8 cellular contexts compared by ENCODE assay signal in the genomic region with DNA sequence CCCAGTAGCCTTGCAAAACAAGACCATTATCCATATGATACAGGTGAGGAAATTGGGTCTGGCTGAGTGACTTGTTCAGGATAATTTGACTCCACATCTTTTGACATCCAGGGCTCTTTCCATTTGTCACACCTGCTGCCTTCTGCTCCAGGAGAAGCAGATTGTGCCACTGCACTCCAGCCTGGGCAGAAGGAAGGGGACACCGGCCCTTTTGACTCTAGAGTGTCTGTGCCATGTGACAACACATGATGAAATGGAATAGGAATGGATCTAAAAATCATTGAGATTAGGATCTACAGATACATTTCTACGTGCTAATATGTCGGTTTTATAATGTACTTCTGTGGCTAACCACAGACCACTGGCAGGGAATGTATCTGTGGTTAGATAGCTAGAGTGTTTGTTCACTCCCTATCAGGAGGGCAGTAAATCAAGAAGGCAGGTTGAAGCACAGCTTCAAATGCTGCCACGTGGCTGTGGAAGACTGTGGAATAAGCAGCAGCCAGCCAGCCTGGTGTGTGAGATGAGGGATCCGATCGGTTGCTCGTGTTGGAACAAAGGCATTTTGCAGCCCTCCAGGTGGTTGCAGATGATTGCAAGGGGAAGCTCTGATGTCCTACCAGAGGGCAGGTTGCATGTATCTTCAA. TPM values are rescaled to one million over a fixed set of nuclear protein-coding genes. Genes with fewer than 3 reads are reported as not detected.
DNase-seq lines count a peak whose midpoint lies in the region; ATAC-seq, FAIRE-seq and TF ChIP-seq lines count a peak whose summit lies in the region.
"Had no signal": no experiment of that assay in that cellular context is flagged by ENCODE, and none has a peak within 500 bp of the region (broad histone marks: within the 10 kb centered on the region; RNA-seq: fewer than 3 reads in every experiment).

No MANE protein-coding gene starts in this region.

- DNase-seq in H54 (ENCODE audit: insufficient read length, low spot score) = peak; percentile 36
- DNase-seq in NCI-H2029 (lab: John Stamatoyannopoulos, UW) = peak; percentile 76
- peak in 1 of 4 experiments; percentile 7 for DNase-seq in K562 (ENCODE audit: extremely low read depth in 1 of 4, low spot score in 3 of 4)
- DNase-seq in osteoblast (ENCODE audit: insufficient read length, low spot score, missing footprints) = peak; percentile 84
- DNase-seq in stimulated activated CD8-positive, alpha-beta memory T cell treated with anti-CD3 and anti-CD28 coated beads, Interleukin-4, amount 100 ng/mL, for 48 hours = no peak
- no peak for DNase-seq in NCI-H345 (lab: John Stamatoyannopoulos, UW)
- DNase-seq in SIG-M5 treated with dmso at 0.1 percent for 504 hours (lab: John Stamatoyannopoulos, UW; ENCODE audit: unreplicated experiment) = no peak

- CTCF ChIA-PET in K562 (lab: Yijun Ruan, JAX; ENCODE audit: low intra/inter-chr PET ratio) = no interaction called here

- TF ChIP-seq CTCF in K562 (IDR thresholded peaks at IDR 0.05 in 2 of 3, conservative IDR thresholded peaks at IDR 0.05 in 1 of 3; ENCODE audit: insufficient read depth in 2 of 3, low read depth in 1 of 3, low read length in 3 of 3) (no peak), osteoblast (IDR thresholded peaks at IDR 0.05; ENCODE audit: extremely low read depth, low read depth, low read length) (no peak)

- no peak for TF ChIP-seq RAD21 in K562 (CRISPR knock-in tag; conservative IDR thresholded peaks at IDR 0.05 in 1 of 2, IDR thresholded peaks at IDR 0.05 in 1 of 2)

- H3K27ac ChIP-seq in K562 (ENCODE audit: extremely low read depth, low read depth, low read length) (no peak overlapping the region), osteoblast (ENCODE audit: low read depth, low read length) (no peak overlapping the region)

- peak; percentile 64 for ATAC-seq in K562

- H3K4me2 ChIP-seq in K562 (ENCODE audit: insufficient read depth, low read length) (no peak overlapping the region), osteoblast (ENCODE audit: insufficient read depth, low read length) (no peak overlapping the region)

- WGBS in K562 (ENCODE audit: insufficient coverage, low coverage, missing lambda C conversion rate) = 2% methylated on average over 6 of the region's 7 CpGs

- H3K9me3 ChIP-seq in K562 (replicated peaks; ENCODE audit: control insufficient read depth, insufficient read depth, low read depth, low read length) (no peaks in the 10 kb centered on the region), osteoblast (ENCODE audit: low read depth, low read length) (no peaks in the 10 kb centered on the region)

- no peaks in the 10 kb centered on the region for H3K36me3 ChIP-seq in K562 (ENCODE audit: control insufficient read depth, insufficient read depth, low read length)
- no peaks in the 10 kb centered on the region for H3K36me3 ChIP-seq in osteoblast (ENCODE audit: insufficient read depth, low read length)

- no peaks in the 10 kb centered on the region for H3K9me1 ChIP-seq in K562 (ENCODE audit: control insufficient read depth, insufficient read depth, low read length)

- no TSS peak for BruUV-seq in K562 (replicated peaks; lab: Mats Ljungman, UMichigan)

- H4K20me1 ChIP-seq in K562 (replicated peaks; ENCODE audit: control insufficient read depth, insufficient read depth, low read length) (no peaks in the 10 kb centered on the region), osteoblast (ENCODE audit: insufficient read depth, low read length) (peaks cover 94% of the 10 kb centered on the region)

- in situ Hi-C loops in K562 (cut with MboI) = no loop called here

- TF ChIP-seq EP300 in K562 (IDR thresholded peaks at IDR 0.05; ENCODE audit: low read length) = no peak

- H3K79me2 ChIP-seq in K562 (ENCODE audit: control insufficient read depth, insufficient read depth, low read length) = no peaks in the 10 kb centered on the region
- H3K79me2 ChIP-seq in osteoblast (ENCODE audit: insufficient read depth, low read length) = peaks cover 32% of the 10 kb centered on the region

- H3K9ac ChIP-seq in K562 (ENCODE audit: insufficient read depth in 1 of 2, low read depth in 2 of 2, low read length in 2 of 2) = no peak overlapping the region

- H3K4me3 ChIP-seq in K562 (no peak overlapping the region), osteoblast (ENCODE audit: insufficient read depth, low read length) (no peak overlapping the region)

- no peaks in the 10 kb centered on the region for H3K4me1 ChIP-seq in K562 (replicated peaks in 1 of 2; ENCODE audit: control insufficient read depth in 2 of 2, insufficient read depth in 2 of 2, low read length in 2 of 2)
- H3K4me1 ChIP-seq in osteoblast (ENCODE audit: insufficient read depth, low read length) = peaks cover 5% of the 10 kb centered on the region

- no peak overlapping the region for H2AFZ ChIP-seq in K562 (ENCODE audit: low read depth, low read length)
- no peak overlapping the region for H2AFZ ChIP-seq in osteoblast (ENCODE audit: low read length)

- FAIRE-seq in H54 (lab: Jason Lieb, UNC) (peak; percentile 90), K562 (lab: Jason Lieb, UNC) (no peak)

- intact Hi-C loops in K562 (cut with micrococcal nuclease) = no loop called here

- peaks cover 11 to 57% of the 10 kb centered on the region in 2 experiments; a peak in 4 of 5 replicates for H3K27me3 ChIP-seq in K562 (ENCODE audit: control insufficient read depth in 2 of 2, insufficient read depth in 2 of 2, low read length in 2 of 2)
- H3K27me3 ChIP-seq in osteoblast (ENCODE audit: insufficient read depth, low read length) = peaks cover 3% of the 10 kb centered on the region

- POLR2A ChIA-PET in K562 (lab: Yijun Ruan, JAX) = interaction anchor here (0.8 to 1.1 kb wide), 2 partner anchors 51 to 62 kb away, joined by 3 read pairs; no protein-coding TSS in a partner anchor

- no peak for TF ChIP-seq POLR2A in H54 (IDR thresholded peaks at IDR 0.05; ENCODE audit: low read depth, low read length)
- TF ChIP-seq POLR2A in K562 (conservative IDR thresholded peaks at IDR 0.05) = no peak

TF ChIP-seq in K562, 482 proteins besides CTCF, POLR2A, EP300 and RAD21 (continues in another document):
- no peak for TF ChIP-seq KAT8 (IDR thresholded peaks at IDR 0.05; ENCODE audit: low read depth)
- TF ChIP-seq TSC22D4 (tag; IDR thresholded peaks at IDR 0.05) = no peak
- TF ChIP-seq, protein P1, sequence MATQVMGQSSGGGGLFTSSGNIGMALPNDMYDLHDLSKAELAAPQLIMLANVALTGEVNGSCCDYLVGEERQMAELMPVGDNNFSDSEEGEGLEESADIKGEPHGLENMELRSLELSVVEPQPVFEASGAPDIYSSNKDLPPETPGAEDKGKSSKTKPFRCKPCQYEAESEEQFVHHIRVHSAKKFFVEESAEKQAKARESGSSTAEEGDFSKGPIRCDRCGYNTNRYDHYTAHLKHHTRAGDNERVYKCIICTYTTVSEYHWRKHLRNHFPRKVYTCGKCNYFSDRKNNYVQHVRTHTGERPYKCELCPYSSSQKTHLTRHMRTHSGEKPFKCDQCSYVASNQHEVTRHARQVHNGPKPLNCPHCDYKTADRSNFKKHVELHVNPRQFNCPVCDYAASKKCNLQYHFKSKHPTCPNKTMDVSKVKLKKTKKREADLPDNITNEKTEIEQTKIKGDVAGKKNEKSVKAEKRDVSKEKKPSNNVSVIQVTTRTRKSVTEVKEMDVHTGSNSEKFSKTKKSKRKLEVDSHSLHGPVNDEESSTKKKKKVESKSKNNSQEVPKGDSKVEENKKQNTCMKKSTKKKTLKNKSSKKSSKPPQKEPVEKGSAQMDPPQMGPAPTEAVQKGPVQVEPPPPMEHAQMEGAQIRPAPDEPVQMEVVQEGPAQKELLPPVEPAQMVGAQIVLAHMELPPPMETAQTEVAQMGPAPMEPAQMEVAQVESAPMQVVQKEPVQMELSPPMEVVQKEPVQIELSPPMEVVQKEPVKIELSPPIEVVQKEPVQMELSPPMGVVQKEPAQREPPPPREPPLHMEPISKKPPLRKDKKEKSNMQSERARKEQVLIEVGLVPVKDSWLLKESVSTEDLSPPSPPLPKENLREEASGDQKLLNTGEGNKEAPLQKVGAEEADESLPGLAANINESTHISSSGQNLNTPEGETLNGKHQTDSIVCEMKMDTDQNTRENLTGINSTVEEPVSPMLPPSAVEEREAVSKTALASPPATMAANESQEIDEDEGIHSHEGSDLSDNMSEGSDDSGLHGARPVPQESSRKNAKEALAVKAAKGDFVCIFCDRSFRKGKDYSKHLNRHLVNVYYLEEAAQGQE (CRISPR knock-in tag; IDR thresholded peaks at IDR 0.05; ENCODE audit: low read depth) = no peak
- no peak for TF ChIP-seq HMGN3 (IDR thresholded peaks at IDR 0.05; ENCODE audit: borderline replicate concordance, extremely low read depth, insufficient read length, low read depth, low read length)
- TF ChIP-seq, protein P2, sequence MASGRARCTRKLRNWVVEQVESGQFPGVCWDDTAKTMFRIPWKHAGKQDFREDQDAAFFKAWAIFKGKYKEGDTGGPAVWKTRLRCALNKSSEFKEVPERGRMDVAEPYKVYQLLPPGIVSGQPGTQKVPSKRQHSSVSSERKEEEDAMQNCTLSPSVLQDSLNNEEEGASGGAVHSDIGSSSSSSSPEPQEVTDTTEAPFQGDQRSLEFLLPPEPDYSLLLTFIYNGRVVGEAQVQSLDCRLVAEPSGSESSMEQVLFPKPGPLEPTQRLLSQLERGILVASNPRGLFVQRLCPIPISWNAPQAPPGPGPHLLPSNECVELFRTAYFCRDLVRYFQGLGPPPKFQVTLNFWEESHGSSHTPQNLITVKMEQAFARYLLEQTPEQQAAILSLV (tag; IDR thresholded peaks at IDR 0.05) = no peak
- peak; percentile 64; the same call in 1 of the 2 replicates for TF ChIP-seq HDAC2 (IDR thresholded peaks at IDR 0.05)
- TF ChIP-seq, protein P3, sequence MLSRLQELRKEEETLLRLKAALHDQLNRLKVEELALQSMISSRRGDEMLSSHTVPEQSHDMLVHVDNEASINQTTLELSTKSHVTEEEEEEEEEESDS (CRISPR knock-in tag; IDR thresholded peaks at IDR 0.05) = no peak

RNA-seq across cellular contexts. Expression of a gene that starts 28.4 kb away (rescaled TPM):
- total RNA-seq in K562 (2011; cell fraction: chromatin; rRNA removed; ENCODE audit: low replicate concordance) = 0.35 and 0.67 TPM in 2 replicates
- total RNA-seq in K562 (2011; cell fraction: nucleolus; rRNA removed) = 0.66 TPM in 1 of 2 replicates, not detected in the other
- total RNA-seq in K562 (2011; cell fraction: nucleoplasm; rRNA removed) = 0.31 and 0.73 TPM in 2 replicates
- total RNA-seq in K562 (2014; rRNA removed) = 0.12 TPM in 1 of 2 replicates, not detected in the other
- total RNA-seq in K562 (2014; rRNA removed; fragmentation: Illumina TruSeq; extraction: Trizol) = 0.13 and 0.29 TPM in 2 replicates
- total RNA-seq in K562 (2015; rRNA removed; fragmentation: Illumina TruSeq; extraction: Trizol) = 0.11 and 0.14 TPM in 2 replicates
- total RNA-seq in K562 (2021) = 0.25 and 0.35 TPM in 2 replicates
- 0.07 and 0.16 TPM in 2 replicates for polyA plus RNA-seq in K562 (2011; rRNA removed)
- 0.01 and 0.38 TPM in 2 replicates for polyA plus RNA-seq in K562 (2011; cell fraction: cytosol; rRNA removed)
- polyA plus RNA-seq in K562 (2011; cell fraction: nucleus; rRNA removed) = 0.34 TPM in 2 replicates
- 0.05 and 0.39 TPM in 2 replicates for polyA plus RNA-seq in K562 (2012)
- 0.06 and 0.07 TPM in 2 replicates for polyA plus RNA-seq in K562 (2014; fragmentation: Illumina TruSeq; extraction: Trizol)
- polyA plus RNA-seq in K562 (2014; fragmentation: Nextera tagmentation; extraction: Ambion mirVana) = under 1 TPM in 1 of 2 experiments, not detected in 1; 0.01 TPM
- 0.03 and 0.77 TPM in 2 replicates for polyA plus RNA-seq in K562 (2014; rRNA removed)
- 1.0 TPM in 1 of 2 replicates, not detected in the other for polyA minus RNA-seq in K562 (2011; rRNA and poly(A)+ RNA removed)
- 1.8 TPM in 1 of 2 replicates, not detected in the other for polyA minus RNA-seq in K562 (2011; cell fraction: cytosol; rRNA and poly(A)+ RNA removed)
- 0.56 and 0.94 TPM in 2 replicates for polyA minus RNA-seq in K562 (2011; cell fraction: nucleus; rRNA and poly(A)+ RNA removed)
- total RNA-seq in osteoblast = 38.0 and 46.7 TPM in 2 replicates
- polyA plus RNA-seq: IgD-negative memory B cell had no signal

Comparison
In these comparisons a context has a peak if more than half of its experiments do, and no peak if none do; other contexts are left out.
1. DNase-seq: peak in H54 (single experiment), NCI-H2029 (single experiment) and osteoblast (single experiment); none in stimulated activated CD8-positive, alpha-beta memory T cell treated with anti-CD3 and anti-CD28 coated beads, Interleukin-4, amount 100 ng/mL, for 48 hours (single experiment), NCI-H345 (single experiment) and SIG-M5 treated with dmso at 0.1 percent for 504 hours (single experiment).
2. RNA of a gene that starts 28.4 kb away (total RNA-seq): 38.0 to 46.7 TPM in osteoblast; 0.11 to 0.73 TPM in K562; every median in the first group is over 10 times any median in the second.